ENCODE assay signal across 25 cellular contexts in genomic region chr1:14974361-14974760, GRCh38.
DNase-seq lines count a peak whose midpoint lies in the region; ATAC-seq, FAIRE-seq and TF ChIP-seq lines count a peak whose summit lies in the region.
"Had no signal": no experiment of that assay in that cellular context is flagged by ENCODE, and none has a peak within 500 bp of the region (broad histone marks: within the 10 kb centered on the region; RNA-seq: fewer than 3 reads in every experiment).

No MANE protein-coding gene starts in this region.

- H3K4me2 ChIP-seq in IMR-90 (ENCODE audit: low read depth, low read length) (no peak overlapping the region), GM12878 (ENCODE audit: control insufficient read depth, insufficient read depth) (no peak overlapping the region), osteoblast (ENCODE audit: insufficient read depth, low read length) (no peak overlapping the region)
- H3K4me2 ChIP-seq: A549 had no signal

- SMC1A ChIA-PET in GM12878 (lab: Charles Lee; ENCODE audit: uncharacterized antibody, unreplicated experiment) = no interaction called here

- H3K14ac ChIP-seq in IMR-90 (replicated peaks; ENCODE audit: low read depth, low read length) = no peak overlapping the region

- BruUV-seq in IMR-90 (replicated peaks; lab: Mats Ljungman, UMichigan) (TSS peak; percentile 19), GM12878 (replicated peaks; lab: Mats Ljungman, UMichigan) (TSS peak; percentile 35)

- peaks cover 11% of the 10 kb centered on the region for H3K36me3 Mint-ChIP-seq in osteocyte (ENCODE audit: unreplicated experiment)
- no peaks in the 10 kb centered on the region for H3K36me3 Mint-ChIP-seq in stimulated activated naive B cell treated with anti-CD40 and anti-IgM and Interleukin-4, amounts not matched to agents 10 μg/mL and 1 μg/mL and 100 μg/mL, for 72 hours
- H3K36me3 Mint-ChIP-seq: CD14-positive monocyte had no signal

- peak; percentile 50 for DNase-seq in IMR-90
- DNase-seq in GM12878 (ENCODE audit: low read depth, low spot score) = no peak
- DNase-seq in fibroblast of villous mesenchyme (ENCODE audit: low read depth) = peak; percentile 59
- no peak for DNase-seq in osteocyte (ENCODE audit: extremely low spot score, unreplicated experiment)
- DNase-seq in stimulated activated naive B cell treated with anti-CD40 and anti-IgM and Interleukin-4, amounts not matched to agents 10 μg/mL and 1 μg/mL and 100 μg/mL, for 72 hours = no peak
- DNase-seq in WERI-Rb-1 = no peak
- DNase-seq in osteoblast (ENCODE audit: insufficient read length, low spot score, missing footprints) = no peak
- no peak for DNase-seq in stimulated activated CD4-positive, alpha-beta T cell treated with anti-CD3 and anti-CD28 coated beads, Interleukin-4, amount 100 ng/mL, for 4 hours
- DNase-seq: GF-D8, H9, KBM-7, NCI-H1694, NCI-H2081, NCI-H2171, NCI-H345, NCI-H524, NCI-H82, SIG-M5 had no signal

- H3K4ac ChIP-seq in IMR-90 (ENCODE audit: low read depth, low read length) = no peak overlapping the region

- H3K79me1 ChIP-seq in IMR-90 (ENCODE audit: low read depth in 1 of 2, low read length in 2 of 2) = peaks cover 38 to 77% of the 10 kb centered on the region in 2 experiments

- peaks cover 51% of the 10 kb centered on the region for H3K4me1 Mint-ChIP-seq in osteocyte (ENCODE audit: unreplicated experiment)
- no peaks in the 10 kb centered on the region for H3K4me1 Mint-ChIP-seq in stimulated activated naive B cell treated with anti-CD40 and anti-IgM and Interleukin-4, amounts not matched to agents 10 μg/mL and 1 μg/mL and 100 μg/mL, for 72 hours
- H3K4me1 Mint-ChIP-seq: B cell, CD14-positive monocyte had no signal

- H3K9ac ChIP-seq in IMR-90 (ENCODE audit: low read depth, low read length) (no peak overlapping the region), GM12878 (ENCODE audit: control insufficient read depth, insufficient read depth, low read length) (no peak overlapping the region)

- H3K23ac ChIP-seq in IMR-90 (ENCODE audit: low read depth, low read length) = no peak overlapping the region

- TF ChIP-seq RAD21 in IMR-90 (IDR thresholded peaks at IDR 0.05; ENCODE audit: low read length) (no peak), GM12878 (IDR thresholded peaks at IDR 0.05; ENCODE audit: insufficient read depth, low read depth, low read length) (no peak)

- no peak overlapping the region for H2AK5ac ChIP-seq in IMR-90 (ENCODE audit: low read depth, low read length)

- H4K8ac ChIP-seq in IMR-90 (ENCODE audit: low read depth in 2 of 2, low read length in 2 of 2) = no peak overlapping the region

- no peak overlapping the region for H3K4me3 ChIP-seq in IMR-90 (ENCODE audit: insufficient read depth, low read depth, low read length)
- no peak overlapping the region for H3K4me3 ChIP-seq in GM12878
- H3K4me3 ChIP-seq in fibroblast of villous mesenchyme (ENCODE audit: low read depth, low read length) = no peak overlapping the region
- H3K4me3 ChIP-seq in WERI-Rb-1 (ENCODE audit: low read depth, low read length) = no peak overlapping the region
- no peak overlapping the region for H3K4me3 ChIP-seq in osteoblast (ENCODE audit: insufficient read depth, low read length)
- H3K4me3 ChIP-seq: A549 had no signal

- TF ChIP-seq POLR2A in IMR-90 (IDR thresholded peaks at IDR 0.05; ENCODE audit: low read depth, low read length) (no peak), GM12878 (IDR thresholded peaks at IDR 0.05; ENCODE audit: low read depth, low read length) (no peak)

- H2AK9ac ChIP-seq in IMR-90 (replicated peaks; ENCODE audit: low read depth, low read length, poor library complexity) = no peak overlapping the region

- FAIRE-seq in GM12878 (lab: Jason Lieb, UNC) = no peak
- FAIRE-seq: A549, GM19239, HepG2 had no signal

- H3K4me1 ChIP-seq in IMR-90 (ENCODE audit: control insufficient read depth, insufficient read depth, low read length) (peaks cover 18% of the 10 kb centered on the region), GM12878 (ENCODE audit: control insufficient read depth, insufficient read depth, low read length) (no peaks in the 10 kb centered on the region), osteoblast (ENCODE audit: insufficient read depth, low read length) (peaks cover 22% of the 10 kb centered on the region)

- TF ChIP-seq CTCF in IMR-90 (conservative IDR thresholded peaks at IDR 0.05; ENCODE audit: low read depth, low read length) = no peak
- no peak for TF ChIP-seq CTCF in GM12878 (IDR thresholded peaks at IDR 0.05 in 2 of 3, conservative IDR thresholded peaks at IDR 0.05 in 1 of 3; ENCODE audit: control insufficient read depth in 2 of 3, extremely low read depth in 1 of 3, insufficient read depth in 1 of 3, low read depth in 3 of 3, low read length in 3 of 3)
- no peak for TF ChIP-seq CTCF in fibroblast of villous mesenchyme (IDR thresholded peaks at IDR 0.05; ENCODE audit: insufficient read depth, low read depth, low read length)
- TF ChIP-seq CTCF in osteocyte (IDR thresholded peaks at IDR 0.05) = no peak
- TF ChIP-seq CTCF in WERI-Rb-1 (IDR thresholded peaks at IDR 0.05; ENCODE audit: low read depth, low read length) = no peak
- no peak for TF ChIP-seq CTCF in osteoblast (IDR thresholded peaks at IDR 0.05; ENCODE audit: extremely low read depth, low read depth, low read length)

- intact Hi-C loops in IMR-90 (cut with micrococcal nuclease) (no loop called here), GM12878 (cut with micrococcal nuclease; ENCODE audit: unreplicated experiment) (no loop called here)

- H4K20me1 ChIP-seq in IMR-90 (ENCODE audit: insufficient read depth, low read length) = peaks cover 19% of the 10 kb centered on the region; the same call in 1 of the 2 replicates
- H4K20me1 ChIP-seq in GM12878 (ENCODE audit: control insufficient read depth, insufficient read depth) = no peaks in the 10 kb centered on the region
- no peaks in the 10 kb centered on the region for H4K20me1 ChIP-seq in osteoblast (ENCODE audit: insufficient read depth, low read length)

- RAD21 ChIA-PET in GM12878 (lab: Charles Lee; ENCODE audit: unreplicated experiment) = no interaction called here

- H3K9me3 ChIP-seq in IMR-90 (ENCODE audit: control insufficient read depth, insufficient read depth, low read length) = peaks cover 4% of the 10 kb centered on the region
- H3K9me3 ChIP-seq in GM12878 (replicated peaks; ENCODE audit: control insufficient read depth, insufficient read depth, low read length) = no peaks in the 10 kb centered on the region; the same call in 2 of the 3 replicates
- H3K9me3 ChIP-seq in WERI-Rb-1 (ENCODE audit: severe bottlenecking) = peaks cover 2% of the 10 kb centered on the region
- H3K9me3 ChIP-seq in osteoblast (ENCODE audit: low read depth, low read length) = no peaks in the 10 kb centered on the region
- H3K9me3 ChIP-seq: A549 had no signal

- POLR2A ChIA-PET in IMR-90 (lab: Charles Lee; ENCODE audit: unreplicated experiment) = no interaction called here
- POLR2A ChIA-PET in GM12878 (lab: Charles Lee) = no interaction called here

- H3K27ac ChIP-seq in IMR-90 (ENCODE audit: insufficient read depth, low read length) = no peak overlapping the region
- H3K27ac ChIP-seq in GM12878 (ENCODE audit: control insufficient read depth, insufficient read depth) = no peak overlapping the region
- no peak overlapping the region for H3K27ac ChIP-seq in WERI-Rb-1
- no peak overlapping the region for H3K27ac ChIP-seq in osteoblast (ENCODE audit: low read depth, low read length)
- H3K27ac ChIP-seq: A549, HL-60 had no signal

- no peak for TF ChIP-seq EP300 in GM12878 (IDR thresholded peaks at IDR 0.05; ENCODE audit: borderline replicate concordance in 1 of 2, control insufficient read depth in 1 of 2, low read depth in 2 of 2, low read length in 2 of 2)

- H2BK5ac ChIP-seq in IMR-90 (ENCODE audit: low read depth, low read length, poor library complexity, severe bottlenecking) = no peak overlapping the region

- H3K79me2 ChIP-seq in GM12878 (ENCODE audit: control insufficient read depth, insufficient read depth, low read length) (no peaks in the 10 kb centered on the region), osteoblast (ENCODE audit: insufficient read depth, low read length) (peaks cover 25% of the 10 kb centered on the region)

- H3K27me3 Mint-ChIP-seq in osteocyte (ENCODE audit: unreplicated experiment) = no peaks in the 10 kb centered on the region
- H3K27me3 Mint-ChIP-seq in stimulated activated naive B cell treated with anti-CD40 and anti-IgM and Interleukin-4, amounts not matched to agents 10 μg/mL and 1 μg/mL and 100 μg/mL, for 72 hours = peaks cover 0 to 7% of the 10 kb centered on the region in 2 donors

- WGBS in IMR-90 (ENCODE audit: extremely low coverage in 2 of 2, insufficient read length in 1 of 2), 2 experiments = no CpG with 5 or more reads among the region's 2 CpGs
- 3% methylated on average over 2 of the region's 2 CpGs for WGBS in GM12878 (ENCODE audit: insufficient coverage, insufficient replicate concordance, low lambda C conversion rate, missing lambda C conversion rate)

- H4K5ac ChIP-seq in IMR-90 (ENCODE audit: low read depth, low read length) = no peak overlapping the region

- peak overlapping the region; percentile 76 for H3K27ac Mint-ChIP-seq in osteocyte (ENCODE audit: unreplicated experiment)
- no peak overlapping the region for H3K27ac Mint-ChIP-seq in stimulated activated naive B cell treated with anti-CD40 and anti-IgM and Interleukin-4, amounts not matched to agents 10 μg/mL and 1 μg/mL and 100 μg/mL, for 72 hours
- H3K27ac Mint-ChIP-seq: B cell, CD14-positive monocyte, H9 had no signal

- H3K27me3 ChIP-seq in IMR-90 (ENCODE audit: control insufficient read depth, insufficient read depth, low read length) (no peaks in the 10 kb centered on the region), GM12878 (replicated peaks in 1 of 2; ENCODE audit: control insufficient read depth in 2 of 2, insufficient read depth in 2 of 2, low read length in 1 of 2) (no peaks in the 10 kb centered on the region), WERI-Rb-1 (ENCODE audit: insufficient read depth, low read depth, severe bottlenecking) (no peaks in the 10 kb centered on the region), osteoblast (ENCODE audit: insufficient read depth, low read length) (no peaks in the 10 kb centered on the region)

- in situ Hi-C loops in IMR-90 (cut with MboI; ENCODE audit: low sequenced_read_pairs) = no loop called here
- in situ Hi-C loops in GM12878 (cut with MboI) = no loop called here

- H3K18ac ChIP-seq in IMR-90 (ENCODE audit: low read depth, low read length) = no peak overlapping the region

- H2BK15ac ChIP-seq in IMR-90 (ENCODE audit: low read depth, low read length) = no peak overlapping the region

- ATAC-seq in IMR-90 (ENCODE audit: low read depth) (peak; percentile 12; the same call in 1 of the 2 replicates), GM12878 (no peak)
- ATAC-seq in stimulated activated naive B cell treated with anti-CD40 and anti-IgM and Interleukin-4, amounts not matched to agents 10 μg/mL and 1 μg/mL and 100 μg/mL, for 72 hours (replicated peaks) = no peak
- ATAC-seq: A549, HepG2, Panc1 had no signal

- CTCF ChIA-PET in IMR-90 (lab: Yijun Ruan, JAX) (no interaction called here), GM12878 (lab: Yijun Ruan, JAX) (no interaction called here)

- no peaks in the 10 kb centered on the region; the same call in 1 of the 2 replicates for H3K36me3 ChIP-seq in IMR-90 (ENCODE audit: control insufficient read depth, insufficient read depth, low read length)
- H3K36me3 ChIP-seq in GM12878 (ENCODE audit: control insufficient read depth in 2 of 2, insufficient read depth in 2 of 2, low read length in 1 of 2) = no peaks in the 10 kb centered on the region
- no peaks in the 10 kb centered on the region for H3K36me3 ChIP-seq in WERI-Rb-1
- H3K36me3 ChIP-seq in osteoblast (ENCODE audit: insufficient read depth, low read length) = no peaks in the 10 kb centered on the region

- dilution Hi-C loops in IMR-90 (cut with HindIII; ENCODE audit: low sequenced_read_pairs, unreplicated experiment) = no loop called here

- no peak overlapping the region for H3K4me3 Mint-ChIP-seq in osteocyte (ENCODE audit: unreplicated experiment)
- H3K4me3 Mint-ChIP-seq in stimulated activated naive B cell treated with anti-CD40 and anti-IgM and Interleukin-4, amounts not matched to agents 10 μg/mL and 1 μg/mL and 100 μg/mL, for 72 hours = no peak overlapping the region
- H3K4me3 Mint-ChIP-seq: B cell, CD14-positive monocyte, H9 had no signal

- peaks cover 4% of the 10 kb centered on the region for H3K9me3 Mint-ChIP-seq in osteocyte (ENCODE audit: unreplicated experiment)
- H3K9me3 Mint-ChIP-seq in stimulated activated naive B cell treated with anti-CD40 and anti-IgM and Interleukin-4, amounts not matched to agents 10 μg/mL and 1 μg/mL and 100 μg/mL, for 72 hours = peaks cover 0 to 4% of the 10 kb centered on the region in 2 donors

- H2AFZ ChIP-seq in IMR-90 (replicated peaks; ENCODE audit: low read length, poor library complexity) (no peak overlapping the region), GM12878 (ENCODE audit: control insufficient read depth, low read depth, low read length) (no peak overlapping the region), osteoblast (ENCODE audit: low read length) (no peak overlapping the region)

- no peak overlapping the region for H3K56ac ChIP-seq in IMR-90 (ENCODE audit: extremely low read depth, insufficient read depth, low read length)

- H2BK120ac ChIP-seq in IMR-90 (ENCODE audit: low read depth, low read length) = no peak overlapping the region

- peaks cover 16% of the 10 kb centered on the region; the same call in 1 of the 2 replicates for H3K9me1 ChIP-seq in IMR-90 (ENCODE audit: insufficient read depth, low read length)

- no peak overlapping the region for H2BK20ac ChIP-seq in IMR-90 (ENCODE audit: low read depth, low read length)

- no peak overlapping the region for H4K91ac ChIP-seq in IMR-90 (ENCODE audit: insufficient read depth, low read depth, low read length)

Comparison
In these comparisons a context has a peak if more than half of its experiments do, and no peak if none do; other contexts are left out.
1. DNase-seq: peak in IMR-90 (single experiment) and fibroblast of villous mesenchyme (single experiment); none in GM12878 (single experiment), osteocyte (single experiment), stimulated activated naive B cell treated with anti-CD40 and anti-IgM and Interleukin-4, amounts not matched to agents 10 μg/mL and 1 μg/mL and 100 μg/mL, for 72 hours (single experiment), WERI-Rb-1 (single experiment), osteoblast (single experiment) and stimulated activated CD4-positive, alpha-beta T cell treated with anti-CD3 and anti-CD28 coated beads, Interleukin-4, amount 100 ng/mL, for 4 hours (0 of 2).